Comparison of ENCODE assay signal across 8 cellular contexts in genomic region chr18:51028201-51028805, GRCh38. TPM values are rescaled to one million over a fixed set of nuclear protein-coding genes. Genes with fewer than 3 reads are reported as not detected.
A peak's percentile ranks its signal among the peaks of the same experiment; 100 is the strongest.
DNase-seq lines count a peak whose midpoint lies in the region; ATAC-seq and TF ChIP-seq lines count a peak whose summit lies in the region.

No MANE protein-coding gene starts in this region.

- no peak overlapping the region for H3K4me3 ChIP-seq in HCT116 (replicated peaks in 1 of 2; ENCODE audit: low read depth in 1 of 2, low read length in 2 of 2)

- H2AFZ ChIP-seq in HCT116 (ENCODE audit: low read depth, low read length, poor library complexity, severe bottlenecking) = no peak overlapping the region

- no peak for TF ChIP-seq POLR2A in HCT116 (IDR thresholded peaks at IDR 0.05; ENCODE audit: borderline replicate concordance, extremely low read depth, insufficient read depth, insufficient read length)

- RAD21 ChIA-PET in HCT116 (lab: Charles Lee; ENCODE audit: low non-redundant PET in 1 of 2, low total read pairs in 2 of 2, uncharacterized antibody in 2 of 2, unreplicated experiment in 2 of 2) = no interaction called here

- DNase-seq in ELF-1 (ENCODE audit: low read depth, low spot score) = peak; percentile 21
- peak; percentile 16 for DNase-seq in HCT116 (ENCODE audit: low read depth, low spot score)
- peak; percentile 20 for DNase-seq in UCSD-AML1 (lab: John Stamatoyannopoulos, UW; ENCODE audit: unreplicated experiment)
- peak; percentile 20 to 31 for DNase-seq in left colon
- DNase-seq in stimulated activated CD4-positive, alpha-beta T cell treated with anti-CD3 and anti-CD28 coated beads, Interleukin-4, amount 100 ng/mL, for 1 hour = no peak
- DNase-seq in hippocampal formation (lab: John Stamatoyannopoulos, UW) = no peak

- BruUV-seq in HCT116 (replicated peaks; lab: Mats Ljungman, UMichigan) = no TSS peak

- no peak overlapping the region for H3K9ac ChIP-seq in HCT116 (ENCODE audit: low read length)

- intact Hi-C loops in HCT116 (cut with micrococcal nuclease) = no loop called here
- intact Hi-C loops in left colon (cut with DNase I, micrococcal nuclease) = loop anchor here in 1 of 2 donors (10.0 kb wide), 1 partner anchor 54 kb away; no protein-coding TSS in a partner anchor

- no peak; a peak in 1 of 6 replicates for TF ChIP-seq CTCF in HCT116 (IDR thresholded peaks at IDR 0.05 in 2 of 3, conservative IDR thresholded peaks at IDR 0.05 in 1 of 3; ENCODE audit: borderline replicate concordance in 1 of 3, insufficient read depth in 1 of 3, low read depth in 2 of 3, low read length in 2 of 3)

- CTCF ChIA-PET in HCT116 (lab: Charles Lee) = no interaction called here

- H3K9me2 ChIP-seq in HCT116 (ENCODE audit: insufficient read depth) = no peaks in the 10 kb centered on the region

- POLR2A ChIA-PET in HCT116 (lab: Charles Lee) = interaction anchor here (0.8 to 1.4 kb wide), 2 partner anchors 61 to 162 kb away, joined by 3 read pairs; partner anchors contain the start of gene ELAC1

- H4K20me1 ChIP-seq in HCT116 (ENCODE audit: insufficient read depth) = peaks cover 18% of the 10 kb centered on the region

- H3K27me3 ChIP-seq in HCT116 (ENCODE audit: insufficient read depth, low read length) = no peaks in the 10 kb centered on the region

- no peak overlapping the region for H3K27ac ChIP-seq in HCT116 (ENCODE audit: low read depth, low read length)

- peaks cover 28% of the 10 kb centered on the region for H3K79me2 ChIP-seq in HCT116 (ENCODE audit: insufficient read depth, low read length)

- peaks cover 14 to 31% of the 10 kb centered on the region in 2 experiments; a peak in 3 of 4 replicates for H3K4me1 ChIP-seq in HCT116 (ENCODE audit: control insufficient read depth in 1 of 2, insufficient read depth in 2 of 2, low read length in 2 of 2)

- no peaks in the 10 kb centered on the region for H3K9me3 ChIP-seq in HCT116 (ENCODE audit: control insufficient read depth in 1 of 2, insufficient read depth in 1 of 2, low read depth in 1 of 2, low read length in 2 of 2)

- peak; percentile 41 for TF ChIP-seq RAD21 in HCT116 (IDR thresholded peaks at IDR 0.05; ENCODE audit: low read depth)

- H3K4me2 ChIP-seq in HCT116 (ENCODE audit: low read length) = peak overlapping the region; percentile 86; the same call in 1 of the 2 replicates

- ATAC-seq in HCT116 (no peak), left colon (peak; percentile 39), HG03039 (IDR thresholded peaks at IDR 0.05; ENCODE audit: unreplicated experiment) (no peak), HG03469 (IDR thresholded peaks at IDR 0.05; ENCODE audit: unreplicated experiment) (no peak)

- no peaks in the 10 kb centered on the region for H3K36me3 ChIP-seq in HCT116 (ENCODE audit: control insufficient read depth in 1 of 2, insufficient read depth in 2 of 2, low read length in 2 of 2)

TF ChIP-seq in HCT116, 20 proteins besides CTCF, POLR2A, EP300 and RAD21:
- TF ChIP-seq EZH2 (IDR thresholded peaks at IDR 0.05) (no peak), SP1 (IDR thresholded peaks at IDR 0.05; ENCODE audit: low read depth) (0 out of 2 replicates have a peak, but pooled peaks have one; percentile 20)

RNA-seq across cellular contexts. Expression of gene SMAD4, which starts 1.7 kb away (rescaled TPM):
- total RNA-seq in HCT116 (2021; ENCODE audit: unreplicated experiment) = 96.3 TPM
- 55.6 and 61.8 TPM in 2 replicates for polyA plus RNA-seq in HCT116 (2012)
- total RNA-seq in left colon = 100 to 1,000 TPM in 1 of 2 donors, 10 to 100 TPM in 1; 76.1 to 100 TPM

Comparison
In these comparisons a context has a peak if more than half of its experiments do, and no peak if none do; other contexts are left out.
1. DNase-seq: peak in ELF-1 (single experiment), HCT116 (single experiment), UCSD-AML1 (single experiment) and left colon (2 of 2); none in stimulated activated CD4-positive, alpha-beta T cell treated with anti-CD3 and anti-CD28 coated beads, Interleukin-4, amount 100 ng/mL, for 1 hour (single experiment) and hippocampal formation (0 of 2).